8 cellular contexts compared by ENCODE assay signal in the genomic region with DNA sequence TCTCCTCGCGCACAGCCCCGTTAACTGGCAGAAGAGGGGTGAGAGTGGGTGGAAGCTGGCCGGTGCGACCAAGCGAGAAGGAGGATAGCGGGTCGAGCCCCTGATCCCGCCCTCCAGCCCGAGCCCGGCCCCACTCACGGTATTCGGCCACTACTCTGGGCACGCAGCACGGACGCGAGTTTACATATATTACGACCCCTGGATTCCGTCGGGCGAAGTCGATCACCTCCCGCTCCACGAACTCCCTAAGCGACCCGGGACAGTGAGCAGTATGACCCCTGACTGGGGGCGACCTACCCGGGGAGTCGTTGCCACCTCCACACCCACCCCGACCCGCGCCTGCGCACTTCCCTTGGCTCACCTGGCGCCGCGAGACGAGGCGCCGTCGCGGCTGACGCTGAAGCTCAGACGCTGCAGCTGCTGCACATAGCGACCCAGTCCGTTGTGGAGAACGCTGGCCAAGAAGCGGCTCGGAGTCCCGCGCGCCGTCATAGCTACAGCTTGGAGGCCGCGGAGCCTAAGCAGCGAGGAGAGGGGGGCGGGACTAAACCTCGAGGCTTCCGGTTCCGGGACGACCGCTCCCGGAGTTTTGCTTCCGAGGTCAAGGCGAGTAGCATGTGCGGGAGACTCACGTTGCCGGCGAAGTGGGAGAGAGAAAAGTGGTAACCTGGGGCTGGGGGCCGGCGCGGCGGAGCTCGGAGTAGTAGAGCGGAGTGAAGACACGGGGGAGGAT. TPM values are rescaled to one million over a fixed set of nuclear protein-coding genes. Genes with fewer than 3 reads are reported as not detected.
A peak's percentile ranks its signal among the peaks of the same experiment; 100 is the strongest.
DNase-seq lines count a peak whose midpoint lies in the region; ATAC-seq and TF ChIP-seq lines count a peak whose summit lies in the region.

A gene (minus strand): TSS at position 546 of the 733 bp plus-strand sequence. CDS start 54 bp downstream, at position 492.
A gene (plus strand): TSS at position 592 of the 733 bp plus-strand sequence. CDS start 668 bp downstream, outside the sequence.

- H3K27ac Mint-ChIP-seq in activated CD8-positive, alpha-beta T cell treated with anti-CD3 and anti-CD28 coated beads for 36 hours: peak within 1 kb of the TSS; percentile 89

- peaks cover 40% of the 10 kb centered on the region for H3K4me1 Mint-ChIP-seq in activated CD8-positive, alpha-beta T cell treated with anti-CD3 and anti-CD28 coated beads for 36 hours (ENCODE audit: low read depth)

- POLR2A ChIA-PET in activated CD8-positive, alpha-beta T cell treated with anti-CD3 and anti-CD28 coated beads for 36 hours (lab: Charles Lee): interaction anchor here (0.9 to 2.9 kb wide), 4 partner anchors 11 to 73 kb away, joined by 3 to 25 read pairs (median 4); a partner anchor contains a TSS

- H3K27me3 Mint-ChIP-seq in activated CD8-positive, alpha-beta T cell treated with anti-CD3 and anti-CD28 coated beads for 36 hours: no peaks in the 10 kb centered on the region

- H3K27ac ChIP-seq in BLaER1 treated with 17β-estradiol and CSF1 and Interleukin-3, amounts not matched to agents 10 nM and 100 nM: peak within 1 kb of the TSS; percentile 38 to 88 (median 77); a peak in 21 of 22 replicates
- peak within 1 kb of the TSS; percentile 80 for H3K27ac ChIP-seq in lower lobe of right lung

- H3K36me3 Mint-ChIP-seq in activated CD8-positive, alpha-beta T cell treated with anti-CD3 and anti-CD28 coated beads for 36 hours (ENCODE audit: low read depth): peaks cover 30% of the 10 kb centered on the region

- intact Hi-C loops in activated CD8-positive, alpha-beta T cell treated with anti-CD3 and anti-CD28 coated beads for 36 hours (cut with micrococcal nuclease): no loop called here
- intact Hi-C loops in lower lobe of right lung (cut with DNase I): no loop called here

- H3K4me2 ChIP-seq in BLaER1 treated with 17β-estradiol and CSF1 and Interleukin-3, amounts not matched to agents 10 nM and 100 nM: peak within 1 kb of the TSS; percentile 96 to 100 (median 98)

- H3K9me3 Mint-ChIP-seq in activated CD8-positive, alpha-beta T cell treated with anti-CD3 and anti-CD28 coated beads for 36 hours: no peaks in the 10 kb centered on the region

- DNase-seq in NCI-H82 treated with DMSO at 0.1 percent for 48 hours (lab: John Stamatoyannopoulos, UW; ENCODE audit: unreplicated experiment) (peak; percentile 28), ecto neural progenitor cell (ENCODE audit: low spot score) (peak; percentile 89), lower lobe of right lung (peak; percentile 91)
- peak; percentile 92 for DNase-seq in activated CD8-positive, alpha-beta T cell treated with anti-CD3 and anti-CD28 coated beads for 36 hours
- peak; percentile 78 to 83 for DNase-seq in stimulated activated CD4-positive, alpha-beta T cell treated with anti-CD3 and anti-CD28 coated beads, Interleukin-4, amount 100 ng/mL, for 48 hours (ENCODE audit: low read depth in 2 of 2)

- ATAC-seq in HG03432 (IDR thresholded peaks at IDR 0.05; ENCODE audit: unreplicated experiment): peak; percentile 82
- ATAC-seq in activated CD8-positive, alpha-beta T cell treated with anti-CD3 and anti-CD28 coated beads for 36 hours: peak; percentile 97
- peak; percentile 89 to 97 for ATAC-seq in lower lobe of right lung

- H3K4me3 Mint-ChIP-seq in activated CD8-positive, alpha-beta T cell treated with anti-CD3 and anti-CD28 coated beads for 36 hours: peak within 1 kb of the TSS; percentile 96

- no peaks in the 10 kb centered on the region for H3K27me3 ChIP-seq in BLaER1 treated with 17β-estradiol and CSF1 and Interleukin-3, amounts not matched to agents 10 nM and 100 nM
- no peaks in the 10 kb centered on the region for H3K27me3 ChIP-seq in lower lobe of right lung (ENCODE audit: low read depth)

- peaks cover 54 to 82% (median 68%) of the 10 kb centered on the region in 11 experiments for H3K36me3 ChIP-seq in BLaER1 treated with 17β-estradiol and CSF1 and Interleukin-3, amounts not matched to agents 10 nM and 100 nM
- peaks cover 52% of the 10 kb centered on the region for H3K36me3 ChIP-seq in lower lobe of right lung

- H3K9ac ChIP-seq in BLaER1 treated with 17β-estradiol and CSF1 and Interleukin-3, amounts not matched to agents 10 nM and 100 nM: peak within 1 kb of the TSS; percentile 78 to 88 (median 84)

- peaks cover 0 to 60% (median 34%) of the 10 kb centered on the region in 11 experiments; a peak in 16 of 22 replicates for H4K20me1 ChIP-seq in BLaER1 treated with 17β-estradiol and CSF1 and Interleukin-3, amounts not matched to agents 10 nM and 100 nM

- TF ChIP-seq POLR2A in GM19193 (IDR thresholded peaks at IDR 0.05; ENCODE audit: extremely low read depth, insufficient read depth, insufficient read length): peak; percentile 83

- H3K9me3 ChIP-seq in BLaER1 treated with 17β-estradiol and CSF1 and Interleukin-3, amounts not matched to agents 10 nM and 100 nM (replicated peaks in 1 of 11): no peaks in the 10 kb centered on the region
- no peaks in the 10 kb centered on the region for H3K9me3 ChIP-seq in lower lobe of right lung

- CTCF ChIA-PET in activated CD8-positive, alpha-beta T cell treated with anti-CD3 and anti-CD28 coated beads for 36 hours (lab: Charles Lee): interaction anchor here (1.1 to 6.6 kb wide), 6 partner anchors 10 to 44 kb away, joined by 3 to 50 read pairs (median 7); a partner anchor contains a TSS

- H3K4me3 ChIP-seq in BLaER1 treated with 17β-estradiol and CSF1 and Interleukin-3, amounts not matched to agents 10 nM and 100 nM: peak within 1 kb of the TSS; percentile 76 to 95 (median 86)
- H3K4me3 ChIP-seq in lower lobe of right lung: peak within 1 kb of the TSS; percentile 93

- peaks cover 39 to 50% (median 45%) of the 10 kb centered on the region in 10 experiments for H3K4me1 ChIP-seq in BLaER1 treated with 17β-estradiol and CSF1 and Interleukin-3, amounts not matched to agents 10 nM and 100 nM
- H3K4me1 ChIP-seq in lower lobe of right lung: peaks cover 30% of the 10 kb centered on the region

- no peak for TF ChIP-seq CTCF in activated CD8-positive, alpha-beta T cell treated with anti-CD3 and anti-CD28 coated beads for 36 hours (IDR thresholded peaks at IDR 0.05)
- no peak for TF ChIP-seq CTCF in lower lobe of right lung (IDR thresholded peaks at IDR 0.05)

RNA-seq across cellular contexts. Expression of the first gene that starts in this region (rescaled TPM):
- 10 to 100 TPM; 46.0 to 50.9 TPM for total RNA-seq in activated CD8-positive, alpha-beta T cell treated with anti-CD3 and anti-CD28 coated beads for 36 hours
- 59.7 TPM for total RNA-seq in lower lobe of right lung

RNA-seq across cellular contexts. Expression of the second gene that starts in this region (rescaled TPM):
- total RNA-seq in activated CD8-positive, alpha-beta T cell treated with anti-CD3 and anti-CD28 coated beads for 36 hours: 10 to 100 TPM; 18.0 to 19.0 TPM
- 5.8 TPM for total RNA-seq in lower lobe of right lung

Comparison
In these comparisons a context has a peak if more than half of its experiments do, and no peak if none do; other contexts are left out.
1. Peak in every context shown above with its lines: DNase-seq, ATAC-seq, H3K4me3 ChIP-seq and H3K27ac ChIP-seq.
2. DNase-seq: peak in every context shown above with its lines; median percentile 92 in activated CD8-positive, alpha-beta T cell treated with anti-CD3 and anti-CD28 coated beads for 36 hours; 91 in lower lobe of right lung; 89 in ecto neural progenitor cell; 80 in stimulated activated CD4-positive, alpha-beta T cell treated with anti-CD3 and anti-CD28 coated beads, Interleukin-4, amount 100 ng/mL, for 48 hours; 28 in NCI-H82 treated with DMSO at 0.1 percent for 48 hours.